Comparison of ENCODE assay signal across 2 cellular contexts in the genomic region with DNA sequence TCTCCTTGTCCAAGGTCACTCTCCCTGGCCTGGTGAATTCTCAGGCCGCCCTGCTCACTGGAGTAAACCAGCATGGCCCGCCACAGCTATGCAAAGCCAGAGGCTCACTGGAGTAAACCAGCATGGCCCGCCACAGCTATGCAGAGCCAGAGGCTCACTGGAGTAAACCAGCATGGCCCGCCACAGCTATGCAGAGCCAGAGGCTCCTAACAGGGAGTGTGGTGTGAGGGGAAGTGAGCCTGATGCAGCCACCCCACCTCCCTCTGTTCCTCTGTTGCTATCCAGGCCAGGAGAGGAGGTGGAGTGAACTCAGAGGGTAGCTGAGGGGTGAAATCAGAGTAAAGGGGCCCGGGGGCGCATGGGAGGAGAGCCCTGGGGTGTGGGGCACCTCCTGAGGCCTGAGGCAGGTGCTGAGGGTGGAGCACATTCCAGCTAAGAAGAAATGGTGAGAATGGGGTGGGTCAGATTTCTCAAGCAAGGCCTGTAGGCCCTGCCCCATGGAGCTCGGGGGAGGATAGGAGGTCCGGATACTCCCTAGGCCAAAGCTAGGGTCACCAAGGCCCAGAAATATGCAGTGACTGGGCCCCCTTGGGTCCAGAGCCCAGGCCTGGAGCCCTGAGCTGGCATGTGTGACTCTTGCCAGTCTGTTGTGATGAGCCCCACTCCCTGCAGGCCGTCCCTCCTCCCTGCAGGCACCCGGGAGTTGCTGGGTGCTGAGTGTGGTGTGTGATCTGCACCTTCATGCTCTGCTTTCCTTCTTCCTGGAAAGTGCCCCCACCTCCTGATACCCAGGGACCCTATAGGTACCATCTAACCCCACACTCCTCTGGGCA.
TF ChIP-seq lines count a peak whose summit lies in the region.

No MANE protein-coding gene starts in this region.

TF ChIP-seq in SK-N-SH treated with all-trans-retinoic acid at 6 μM for 48 hours, 23 proteins besides CTCF, POLR2A, EP300 and RAD21:
- no peak for TF ChIP-seq SNAI2 (CRISPR knock-in tag; IDR thresholded peaks at IDR 0.05)
- TF ChIP-seq GLIS3 (CRISPR knock-in tag; IDR thresholded peaks at IDR 0.05), result no peak
- TF ChIP-seq ZFP3 (CRISPR knock-in tag; IDR thresholded peaks at IDR 0.05), result no peak
- no peak for TF ChIP-seq TOX (CRISPR knock-in tag; IDR thresholded peaks at IDR 0.05; ENCODE audit: borderline replicate concordance)
- TF ChIP-seq ARNTL (CRISPR knock-in tag; IDR thresholded peaks at IDR 0.05; ENCODE audit: borderline replicate concordance, low read depth), result no peak
- TF ChIP-seq ZC3H10 (CRISPR knock-in tag; IDR thresholded peaks at IDR 0.05), result no peak
- no peak for TF ChIP-seq ZNF565 (CRISPR knock-in tag; conservative IDR thresholded peaks at IDR 0.05; ENCODE audit: low read depth)
- no peak for TF ChIP-seq ZFP30 (CRISPR knock-in tag; IDR thresholded peaks at IDR 0.05)
- no peak for TF ChIP-seq ESRRG (CRISPR knock-in tag; IDR thresholded peaks at IDR 0.05)
- TF ChIP-seq TSHZ2 (CRISPR knock-in tag; IDR thresholded peaks at IDR 0.05), result no peak

TF ChIP-seq in SK-N-SH, 30 proteins besides CTCF, POLR2A, EP300 and RAD21:
- TF ChIP-seq USF1 (IDR thresholded peaks at IDR 0.05; ENCODE audit: borderline replicate concordance, low read depth) (no peak), PBX3 (IDR thresholded peaks at IDR 0.05) (no peak), MXI1 (IDR thresholded peaks at IDR 0.05; ENCODE audit: low read depth, low read length) (no peak), NFIC (IDR thresholded peaks at IDR 0.05; ENCODE audit: borderline replicate concordance) (no peak), GATA2 (CRISPR knock-in tag; IDR thresholded peaks at IDR 0.05) (no peak), YY1 (IDR thresholded peaks at IDR 0.05; ENCODE audit: low read depth) (no peak), MEF2A (IDR thresholded peaks at IDR 0.05; ENCODE audit: borderline replicate concordance, low read depth) (no peak), FOXJ3 (CRISPR knock-in tag; IDR thresholded peaks at IDR 0.05) (no peak), TAF1 (IDR thresholded peaks at IDR 0.05; ENCODE audit: borderline replicate concordance, low read depth, low read length) (no peak), IRF3 (IDR thresholded peaks at IDR 0.05; ENCODE audit: low read depth, low read length) (no peak), FOXM1 (IDR thresholded peaks at IDR 0.05; ENCODE audit: low read depth) (no peak), ELF1 (IDR thresholded peaks at IDR 0.05) (no peak), POLR2AphosphoS5 (IDR thresholded peaks at IDR 0.05; ENCODE audit: low read depth, low read length) (no peak), RXRA (IDR thresholded peaks at IDR 0.05; ENCODE audit: borderline replicate concordance, low read depth) (no peak)
